Comparison of ENCODE assay signal across 8 cellular contexts in genomic region chr15:89334510-89335288, GRCh38. TPM values are rescaled to one million over a fixed set of nuclear protein-coding genes. Genes with fewer than 3 reads are reported as not detected.
DNase-seq lines count a peak whose midpoint lies in the region; ATAC-seq and TF ChIP-seq lines count a peak whose summit lies in the region.

Gene POLG, minus strand, starts transcription at chr15:89334824. Its CDS starts 1,070 bp downstream, at chr15:89333754.

- H3K4me3 ChIP-seq in neural progenitor cell: peak within 1 kb of the TSS; percentile 90

- H3K4me2 ChIP-seq in neural progenitor cell: peak within 1 kb of the TSS; percentile 90

- peaks cover 36% of the 10 kb centered on the region for H4K20me1 ChIP-seq in neural progenitor cell (ENCODE audit: low read depth)

- peaks cover 13% of the 10 kb centered on the region for H3K36me3 Mint-ChIP-seq in neural progenitor cell

- no peaks in the 10 kb centered on the region for H3K9me3 ChIP-seq in neural progenitor cell (ENCODE audit: low read depth)

- in situ Hi-C loops in SK-MEL-5 (cut with HindIII; ENCODE audit: low pct_unique_long_range_greater_than_20kb, low sequenced_read_pairs): no loop called here

- TF ChIP-seq CTCF in foreskin keratinocyte (conservative IDR thresholded peaks at IDR 0.05) (no peak), neural progenitor cell (IDR thresholded peaks at IDR 0.05) (no peak)

- H3K27ac ChIP-seq in foreskin keratinocyte (peak within 1 kb of the TSS; percentile 80), neural progenitor cell (peak within 1 kb of the TSS; percentile 74)

- H3F3A ChIP-seq in neural progenitor cell (ENCODE audit: low read depth): peaks cover 9% of the 10 kb centered on the region

- H3K79me2 ChIP-seq in neural progenitor cell (ENCODE audit: low read depth): peaks cover 25% of the 10 kb centered on the region

- CTCF ChIA-PET in HEK293T (lab: Yijun Ruan, JAX): interaction anchor here (1.2 to 5.2 kb wide), 2 partner anchors 24 to 65 kb away, joined by 4 to 20 read pairs; no protein-coding TSS in a partner anchor

- H3K27ac Mint-ChIP-seq in neural progenitor cell: peak within 1 kb of the TSS; percentile 99

- peak; percentile 93 for ATAC-seq in foreskin keratinocyte

- H3K27me3 ChIP-seq in foreskin keratinocyte (no peaks in the 10 kb centered on the region), neural progenitor cell (peaks cover 47% of the 10 kb centered on the region)

- POLR2A ChIA-PET in HEK293T (lab: Yijun Ruan, JAX): interaction anchor here (0.6 to 3.7 kb wide), 15 partner anchors 9 to 247 kb away, joined by 3 to 27 read pairs (median 4); partner anchors contain the start of genes ABHD2 and TICRR

- peak; percentile 95 for DNase-seq in GF-D8 (lab: John Stamatoyannopoulos, UW)
- DNase-seq in HEK293T (ENCODE audit: extremely low spot score): peak; percentile 98
- DNase-seq in MV-4-11 (lab: John Stamatoyannopoulos, UW): peak; percentile 98
- DNase-seq in SK-MEL-5 (ENCODE audit: low read depth, low spot score): peak; percentile 99
- peak; percentile 99 for DNase-seq in activated naive CD4-positive, alpha-beta T cell treated with Interleukin-2 at 50 U/mL for 16 hours
- DNase-seq in foreskin keratinocyte: peak; percentile 96 to 98
- peak; percentile 99 for DNase-seq in neural progenitor cell (ENCODE audit: low spot score)
- peak; percentile 97 for DNase-seq in stromal cell of bone marrow (ENCODE audit: low read depth)

- H3K9me3 Mint-ChIP-seq in neural progenitor cell: peaks cover 4% of the 10 kb centered on the region

- peak within 1 kb of the TSS; percentile 97 for H3K4me3 Mint-ChIP-seq in neural progenitor cell

- peak within 1 kb of the TSS; percentile 82 for H3K9ac ChIP-seq in neural progenitor cell

- peak within 1 kb of the TSS; percentile 1 for H2AFZ ChIP-seq in neural progenitor cell (replicated peaks)

- H3K4me1 ChIP-seq in foreskin keratinocyte (no peaks in the 10 kb centered on the region), neural progenitor cell (peaks cover 10% of the 10 kb centered on the region)

- H3K36me3 ChIP-seq in neural progenitor cell: no peaks in the 10 kb centered on the region

- H3K4me1 Mint-ChIP-seq in neural progenitor cell: peaks cover 21% of the 10 kb centered on the region

- H3K27me3 Mint-ChIP-seq in neural progenitor cell (ENCODE audit: insufficient read depth, low read depth): peaks cover 28% of the 10 kb centered on the region

TF ChIP-seq in HEK293T, 16 proteins besides CTCF, POLR2A, EP300 and RAD21:
- TF ChIP-seq CTBP1 (IDR thresholded peaks at IDR 0.05; ENCODE audit: borderline replicate concordance) (peak; percentile 20; the same call in 1 of the 2 replicates), BHLHE40 (IDR thresholded peaks at IDR 0.05; ENCODE audit: borderline replicate concordance) (peak; percentile 84), ELF4 (IDR thresholded peaks at IDR 0.05) (peak; percentile 66), FOXM1 (IDR thresholded peaks at IDR 0.05; ENCODE audit: borderline replicate concordance) (peak; percentile 88), SP1 (IDR thresholded peaks at IDR 0.05) (no peak), NFRKB (IDR thresholded peaks at IDR 0.05) (no peak), TARDBP (IDR thresholded peaks at IDR 0.05) (peak; percentile 53; the same call in 1 of the 2 replicates), ARNT (IDR thresholded peaks at IDR 0.05) (peak; percentile 71), ZNF384 (IDR thresholded peaks at IDR 0.05) (no peak)
TF ChIP-seq in HEK293T: peak in this region for 6.

RNA-seq across cellular contexts. Expression of gene POLG, which starts in this region (rescaled TPM):
- 35.7 and 42.2 TPM in 2 replicates for total RNA-seq in SK-MEL-5 (2014; rRNA removed; shearing (Covaris generic))
- 34.8 and 43.5 TPM in 2 replicates for polyA plus RNA-seq in SK-MEL-5 (2015; cell fraction: cytosol; rRNA removed)
- polyA plus RNA-seq in SK-MEL-5 (2015; cell fraction: nucleus; rRNA removed): 263 and 271 TPM in 2 replicates
- total RNA-seq in foreskin keratinocyte: 47.8 and 50.5 TPM in 2 replicates
- 30.7 and 39.1 TPM in 2 replicates for polyA plus RNA-seq in foreskin keratinocyte
- total RNA-seq in neural progenitor cell (ENCODE audit: low replicate concordance): 25.2 and 43.5 TPM in 2 replicates

Comparison
In these comparisons a context has a peak if more than half of its experiments do, and no peak if none do; other contexts are left out.
1. Peak in every context shown above with its lines: DNase-seq, ATAC-seq, H3K4me3 ChIP-seq and H3K27ac ChIP-seq.